ENCODE assay signal across 1 cellular context in the genomic region with DNA sequence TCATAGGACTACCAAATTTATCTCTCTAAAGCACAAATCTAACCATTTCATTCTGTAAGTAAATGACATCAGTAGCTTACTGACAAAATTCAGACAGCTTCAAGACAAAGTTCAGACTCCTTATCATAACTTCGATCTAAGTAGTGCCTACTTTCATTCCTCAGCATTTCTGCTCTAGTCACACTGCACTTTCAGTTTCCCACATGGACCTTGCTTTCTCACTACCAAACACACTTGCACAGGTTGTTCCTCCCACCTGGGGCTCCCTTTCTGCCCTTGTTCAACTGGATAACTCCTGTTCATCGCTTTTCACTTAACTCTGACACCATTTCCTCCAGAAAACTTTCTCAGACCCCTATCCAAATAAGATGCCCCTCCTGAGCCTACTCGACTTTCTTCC.
A peak's percentile ranks its signal among the peaks of the same experiment; 100 is the strongest.
TF ChIP-seq lines count a peak whose summit lies in the region.

No MANE protein-coding gene starts in this region.

TF ChIP-seq in endothelial cell of umbilical vein, 7 proteins besides CTCF, POLR2A, EP300 and RAD21:
- TF ChIP-seq MYC (IDR thresholded peaks at IDR 0.05; ENCODE audit: low read depth, low read length) (no peak), GATA2 (IDR thresholded peaks at IDR 0.05; ENCODE audit: insufficient read depth, insufficient read length, low read depth, low read length) (peak; percentile 26)
